ENCODE assay signal across 30 cellular contexts in genomic region chr14:31752867-31753661, GRCh38.
DNase-seq lines count a peak whose midpoint lies in the region; ATAC-seq and TF ChIP-seq lines count a peak whose summit lies in the region.
"Had no signal": no experiment of that assay in that cellular context is flagged by ENCODE, and none has a peak within 500 bp of the region (broad histone marks: within the 10 kb centered on the region; RNA-seq: fewer than 3 reads in every experiment).

No MANE protein-coding gene starts in this region.

- POLR2A ChIA-PET in activated CD4-positive, alpha-beta T cell treated with anti-CD3 and anti-CD28 coated beads for 36 hours (lab: Charles Lee), result no interaction called here
- POLR2A ChIA-PET in activated B cell treated with CpG ODN at 0.5 μM for 24 hours (lab: Charles Lee), result no interaction called here

- CTCF ChIA-PET in activated CD4-positive, alpha-beta T cell treated with anti-CD3 and anti-CD28 coated beads for 36 hours (lab: Charles Lee), result interaction anchor here (0.8 kb wide), 1 partner anchor 17 kb away, joined by 3 read pairs; no protein-coding TSS in a partner anchor
- CTCF ChIA-PET in activated B cell treated with CpG ODN at 0.5 μM for 24 hours (lab: Charles Lee), result no interaction called here

- H3K4me3 Mint-ChIP-seq in activated CD4-positive, alpha-beta T cell treated with anti-CD3 and anti-CD28 coated beads for 36 hours, result no peak overlapping the region
- no peak overlapping the region for H3K4me3 Mint-ChIP-seq in activated CD4-positive, alpha-beta T cell treated with anti-CD3 and anti-CD28 coated beads, Interleukin-2, amount 10 ng/mL, durations not matched to agents 24 days and 14 days
- no peak overlapping the region for H3K4me3 Mint-ChIP-seq in activated B cell treated with CpG ODN at 0.5 μM for 24 hours
- H3K4me3 Mint-ChIP-seq in progenitor cell of endocrine pancreas (ENCODE audit: low read depth), result no peak overlapping the region
- H3K4me3 Mint-ChIP-seq: activated T-cell treated with anti-CD3 and anti-CD28 coated beads, Interleukin-2, amount 50 U/mL, for 4 hours; endodermal cell; neural crest cell; T-helper 1 cell treated with Interleukin-12 subunit alpha and Interleukin-12 subunit beta and Interleukin-4 antibody, amounts not matched to agents 30 μg/mL and 1 μg/mL, for 36 hours had no signal

- peaks cover 3% of the 10 kb centered on the region for H3K4me1 Mint-ChIP-seq in activated CD4-positive, alpha-beta T cell treated with anti-CD3 and anti-CD28 coated beads for 36 hours
- no peaks in the 10 kb centered on the region for H3K4me1 Mint-ChIP-seq in activated CD4-positive, alpha-beta T cell treated with anti-CD3 and anti-CD28 coated beads, Interleukin-2, amount 10 ng/mL, durations not matched to agents 24 days and 14 days
- peaks cover 1% of the 10 kb centered on the region for H3K4me1 Mint-ChIP-seq in activated B cell treated with CpG ODN at 0.5 μM for 24 hours
- no peaks in the 10 kb centered on the region for H3K4me1 Mint-ChIP-seq in progenitor cell of endocrine pancreas (ENCODE audit: low read depth)
- H3K4me1 Mint-ChIP-seq: endodermal cell, neural crest cell had no signal

- TF ChIP-seq CTCF in activated B cell treated with CpG ODN at 0.5 μM for 24 hours (IDR thresholded peaks at IDR 0.05) (no peak), progenitor cell of endocrine pancreas (IDR thresholded peaks at IDR 0.05; ENCODE audit: unreplicated experiment) (no peak), GM20000 (IDR thresholded peaks at IDR 0.05; ENCODE audit: extremely low read depth, missing control alignments) (no peak)

- peak; percentile 74 for ATAC-seq in activated CD4-positive, alpha-beta T cell treated with anti-CD3 and anti-CD28 coated beads for 36 hours
- peak; percentile 5 for ATAC-seq in activated B cell treated with CpG ODN at 0.5 μM for 24 hours (ENCODE audit: low read depth)
- no peak for ATAC-seq in GM18858 (IDR thresholded peaks at IDR 0.05; ENCODE audit: unreplicated experiment)
- ATAC-seq: activated T-cell treated with anti-CD3 and anti-CD28 coated beads, Interleukin-2, amount 50 U/mL, for 4 hours; pancreas; Right ventricle myocardium inferior had no signal

- no peaks in the 10 kb centered on the region for H3K27me3 Mint-ChIP-seq in activated CD4-positive, alpha-beta T cell treated with anti-CD3 and anti-CD28 coated beads for 36 hours
- no peaks in the 10 kb centered on the region for H3K27me3 Mint-ChIP-seq in activated CD4-positive, alpha-beta T cell treated with anti-CD3 and anti-CD28 coated beads, Interleukin-2, amount 10 ng/mL, durations not matched to agents 24 days and 14 days
- H3K27me3 Mint-ChIP-seq in activated B cell treated with CpG ODN at 0.5 μM for 24 hours (no peaks in the 10 kb centered on the region), progenitor cell of endocrine pancreas (no peaks in the 10 kb centered on the region)

- intact Hi-C loops in activated CD4-positive, alpha-beta T cell treated with anti-CD3 and anti-CD28 coated beads for 36 hours (cut with DNase I, micrococcal nuclease), result no loop called here
- intact Hi-C loops in activated CD4-positive, alpha-beta T cell treated with anti-CD3 and anti-CD28 coated beads, Interleukin-2, amount 10 ng/mL, durations not matched to agents 24 days and 14 days (cut with micrococcal nuclease), result no loop called here
- intact Hi-C loops in activated B cell treated with CpG ODN at 0.5 μM for 24 hours (cut with micrococcal nuclease), result no loop called here

- peak; percentile 6 for DNase-seq in activated CD4-positive, alpha-beta T cell treated with anti-CD3 and anti-CD28 coated beads for 36 hours
- DNase-seq in activated CD4-positive, alpha-beta T cell treated with anti-CD3 and anti-CD28 coated beads, Interleukin-2, amount 10 ng/mL, durations not matched to agents 24 days and 14 days, result no peak
- peak; percentile 2 for DNase-seq in stimulated activated CD4-positive, alpha-beta T cell treated with anti-CD3 and anti-CD28 coated beads, Interleukin-1b, Interleukin-23, amount 100 ng/mL, for 48 hours
- no peak for DNase-seq in stimulated activated CD4-positive, alpha-beta T cell treated with anti-CD3 and anti-CD28 coated beads, Interleukin-12 subunit alpha, Interleukin-12 subunit beta, amount 100 ng/mL, for 4 hours
- DNase-seq in activated B cell treated with CpG ODN at 0.5 μM for 24 hours (no peak), progenitor cell of endocrine pancreas (ENCODE audit: low spot score, unreplicated experiment) (no peak), GM20000 (ENCODE audit: low spot score) (no peak)
- DNase-seq: activated CD4-positive, alpha-beta T cell treated with anti-CD3 and anti-CD28 coated beads for 1 hour; activated T-cell treated with anti-CD3 and anti-CD28 coated beads, Interleukin-2, amount 50 U/mL, for 4 hours; amniotic stem cell; brain microvascular endothelial cell; cerebellar nuclear complex; COR-L47; dermis blood vessel endothelial cell; endodermal cell; H7; islet precursor cell; left ventricle myocardium inferior; mesenchymal stem cell; MM.1S; NCI-H1436; NCI-H2107; pancreas; SK-N-SH; stimulated activated CD4-positive, alpha-beta T cell treated with anti-CD3 and anti-CD28 coated beads, Interleukin-2, amount 100 ng/mL, for 48 hours; upper lobe of left lung had no signal

- H3K36me3 Mint-ChIP-seq in activated CD4-positive, alpha-beta T cell treated with anti-CD3 and anti-CD28 coated beads for 36 hours (ENCODE audit: low read depth), result peaks cover 38% of the 10 kb centered on the region
- no peaks in the 10 kb centered on the region for H3K36me3 Mint-ChIP-seq in activated CD4-positive, alpha-beta T cell treated with anti-CD3 and anti-CD28 coated beads, Interleukin-2, amount 10 ng/mL, durations not matched to agents 24 days and 14 days (ENCODE audit: low read depth)
- H3K36me3 Mint-ChIP-seq in activated B cell treated with CpG ODN at 0.5 μM for 24 hours (ENCODE audit: low read depth) (peaks cover 40% of the 10 kb centered on the region), progenitor cell of endocrine pancreas (ENCODE audit: insufficient read depth) (peaks cover 21% of the 10 kb centered on the region)

- H3K27ac Mint-ChIP-seq in activated CD4-positive, alpha-beta T cell treated with anti-CD3 and anti-CD28 coated beads for 36 hours, result no peak overlapping the region
- no peak overlapping the region for H3K27ac Mint-ChIP-seq in activated CD4-positive, alpha-beta T cell treated with anti-CD3 and anti-CD28 coated beads, Interleukin-2, amount 10 ng/mL, durations not matched to agents 24 days and 14 days
- H3K27ac Mint-ChIP-seq in activated B cell treated with CpG ODN at 0.5 μM for 24 hours (no peak overlapping the region), progenitor cell of endocrine pancreas (no peak overlapping the region)
- H3K27ac Mint-ChIP-seq: endodermal cell; T-helper 1 cell treated with Interleukin-12 subunit alpha and Interleukin-12 subunit beta and Interleukin-4 antibody, amounts not matched to agents 30 μg/mL and 1 μg/mL, for 36 hours had no signal

- peaks cover 31% of the 10 kb centered on the region for H3K9me3 Mint-ChIP-seq in activated CD4-positive, alpha-beta T cell treated with anti-CD3 and anti-CD28 coated beads for 36 hours (ENCODE audit: low read depth)
- H3K9me3 Mint-ChIP-seq in activated CD4-positive, alpha-beta T cell treated with anti-CD3 and anti-CD28 coated beads, Interleukin-2, amount 10 ng/mL, durations not matched to agents 24 days and 14 days, result peaks cover 30% of the 10 kb centered on the region
- H3K9me3 Mint-ChIP-seq in activated B cell treated with CpG ODN at 0.5 μM for 24 hours, result peaks cover 34% of the 10 kb centered on the region
- H3K9me3 Mint-ChIP-seq in progenitor cell of endocrine pancreas (ENCODE audit: low read depth), result peaks cover 32% of the 10 kb centered on the region

Comparison
In these comparisons a context has a peak if more than half of its experiments do, and no peak if none do; other contexts are left out.
1. DNase-seq: peak in activated CD4-positive, alpha-beta T cell treated with anti-CD3 and anti-CD28 coated beads for 36 hours (single experiment) and stimulated activated CD4-positive, alpha-beta T cell treated with anti-CD3 and anti-CD28 coated beads, Interleukin-1b, Interleukin-23, amount 100 ng/mL, for 48 hours (single experiment); none in activated CD4-positive, alpha-beta T cell treated with anti-CD3 and anti-CD28 coated beads, Interleukin-2, amount 10 ng/mL, durations not matched to agents 24 days and 14 days (single experiment), stimulated activated CD4-positive, alpha-beta T cell treated with anti-CD3 and anti-CD28 coated beads, Interleukin-12 subunit alpha, Interleukin-12 subunit beta, amount 100 ng/mL, for 4 hours (single experiment), activated B cell treated with CpG ODN at 0.5 μM for 24 hours (single experiment), progenitor cell of endocrine pancreas (single experiment) and GM20000 (single experiment).